1 cellular context compared by ENCODE assay signal in genomic region chr3:171454026-171454425, GRCh38.
TF ChIP-seq lines count a peak whose summit lies in the region.

No MANE protein-coding gene starts in this region.

TF ChIP-seq in H1, 55 proteins besides CTCF, POLR2A, EP300 and RAD21:
- TF ChIP-seq CTBP2 (IDR thresholded peaks at IDR 0.05; ENCODE audit: borderline replicate concordance, insufficient read depth, insufficient read length, low read length): no peak
- peak; percentile 78 for TF ChIP-seq YY1 (IDR thresholded peaks at IDR 0.05; ENCODE audit: low read depth, low read length)
- no peak for TF ChIP-seq HDAC2 (IDR thresholded peaks at IDR 0.05; ENCODE audit: borderline replicate concordance in 1 of 2, low read depth in 2 of 2, low read length in 2 of 2)
- TF ChIP-seq SP1 (IDR thresholded peaks at IDR 0.05; ENCODE audit: low read depth, low read length): no peak
